ENCODE assay signal across 17 cellular contexts in genomic region chr18:62037012-62037742, GRCh38.
DNase-seq lines count a peak whose midpoint lies in the region; TF ChIP-seq lines count a peak whose summit lies in the region.
"Had no signal": no experiment of that assay in that cellular context is flagged by ENCODE, and none has a peak within 500 bp of the region (broad histone marks: within the 10 kb centered on the region; RNA-seq: fewer than 3 reads in every experiment).

No MANE protein-coding gene starts in this region.

- no peak overlapping the region for H2AFZ ChIP-seq in mesenchymal stem cell (ENCODE audit: low read depth, low read length)

- no peaks in the 10 kb centered on the region for H3K4me1 Mint-ChIP-seq in immature natural killer cell

- H3K36me3 ChIP-seq in left ventricle myocardium inferior: peaks cover 5% of the 10 kb centered on the region
- H3K36me3 ChIP-seq in mesenchymal stem cell (ENCODE audit: control insufficient read depth in 1 of 2, insufficient read depth in 2 of 2, low read depth in 1 of 2, low read length in 2 of 2): no peaks in the 10 kb centered on the region
- no peaks in the 10 kb centered on the region for H3K36me3 ChIP-seq in vagina
- no peaks in the 10 kb centered on the region for H3K36me3 ChIP-seq in prostate gland

- H2AK5ac ChIP-seq in mesenchymal stem cell (ENCODE audit: low read length, severe bottlenecking): no peak overlapping the region

- no peak overlapping the region for H2BK120ac ChIP-seq in mesenchymal stem cell (ENCODE audit: low read depth, low read length)

- no peak overlapping the region for H3K4me3 Mint-ChIP-seq in immature natural killer cell
- H3K4me3 Mint-ChIP-seq: CD4-positive, CD25-positive, alpha-beta regulatory T cell had no signal

- peaks cover 4 to 6% (median 5%) of the 10 kb centered on the region in 3 donors for H3K36me3 Mint-ChIP-seq in immature natural killer cell

- H3K79me1 ChIP-seq in mesenchymal stem cell (replicated peaks; ENCODE audit: low read length, poor library complexity, severe bottlenecking): no peaks in the 10 kb centered on the region

- TF ChIP-seq POLR2A in vagina (IDR thresholded peaks at IDR 0.05) (no peak), prostate gland (IDR thresholded peaks at IDR 0.05) (no peak)

- H3K27ac Mint-ChIP-seq in immature natural killer cell: no peak overlapping the region
- H3K27ac Mint-ChIP-seq: CD4-positive, CD25-positive, alpha-beta regulatory T cell had no signal

- peak overlapping the region; percentile 40 to 66 for H3K4ac ChIP-seq in mesenchymal stem cell (ENCODE audit: low read depth in 1 of 2, low read length in 2 of 2)

- H3K4me1 ChIP-seq in left ventricle myocardium inferior (peaks cover 10% of the 10 kb centered on the region), mesenchymal stem cell (ENCODE audit: control insufficient read depth, insufficient read depth, low read depth, low read length) (no peaks in the 10 kb centered on the region), vagina (peaks cover 12% of the 10 kb centered on the region), prostate gland (replicated peaks) (no peaks in the 10 kb centered on the region)

- H2BK5ac ChIP-seq in mesenchymal stem cell (ENCODE audit: low read depth, low read length, poor library complexity, severe bottlenecking): no peak overlapping the region

- H3K27me3 ChIP-seq in left ventricle myocardium inferior (ENCODE audit: low read depth): no peaks in the 10 kb centered on the region
- H3K27me3 ChIP-seq in mesenchymal stem cell (ENCODE audit: control insufficient read depth in 1 of 2, insufficient read depth in 1 of 2, low read length in 2 of 2): no peaks in the 10 kb centered on the region
- H3K27me3 ChIP-seq in vagina: no peaks in the 10 kb centered on the region
- H3K27me3 ChIP-seq in prostate gland (replicated peaks; ENCODE audit: insufficient read depth): no peaks in the 10 kb centered on the region

- TF ChIP-seq CTCF in choroid plexus epithelial cell (conservative IDR thresholded peaks at IDR 0.05; ENCODE audit: low read depth, low read length): no peak
- no peak for TF ChIP-seq CTCF in left ventricle myocardium inferior (IDR thresholded peaks at IDR 0.05; ENCODE audit: borderline replicate concordance)
- no peak for TF ChIP-seq CTCF in vagina (IDR thresholded peaks at IDR 0.05)
- no peak for TF ChIP-seq CTCF in prostate gland (IDR thresholded peaks at IDR 0.05)

- H3K9ac ChIP-seq in mesenchymal stem cell (ENCODE audit: low read length): no peak overlapping the region

- H3K9me3 ChIP-seq in left ventricle myocardium inferior (replicated peaks): no peaks in the 10 kb centered on the region
- H3K9me3 ChIP-seq in mesenchymal stem cell (ENCODE audit: control insufficient read depth, low read length): no peaks in the 10 kb centered on the region
- H3K9me3 ChIP-seq in vagina: no peaks in the 10 kb centered on the region
- no peaks in the 10 kb centered on the region for H3K9me3 ChIP-seq in prostate gland

- peak overlapping the region; percentile 45 for H4K8ac ChIP-seq in mesenchymal stem cell (ENCODE audit: low read length)

- peak overlapping the region; percentile 45 to 92 for H2BK12ac ChIP-seq in mesenchymal stem cell (ENCODE audit: low read length in 2 of 2)

- H3K4me3 ChIP-seq in choroid plexus epithelial cell (ENCODE audit: low read depth, low read length): no peak overlapping the region
- no peak overlapping the region for H3K4me3 ChIP-seq in left ventricle myocardium inferior
- peak overlapping the region in 1 of 2 experiments; percentile 9 for H3K4me3 ChIP-seq in mesenchymal stem cell (ENCODE audit: insufficient read depth in 1 of 2, low read depth in 1 of 2, low read length in 2 of 2)
- no peak overlapping the region for H3K4me3 ChIP-seq in vagina
- no peak overlapping the region for H3K4me3 ChIP-seq in prostate gland

- H3K4me2 ChIP-seq in mesenchymal stem cell (ENCODE audit: low read length, poor library complexity, severe bottlenecking): no peak overlapping the region

- peak overlapping the region; percentile 37 to 53 for H3K18ac ChIP-seq in mesenchymal stem cell (ENCODE audit: low read depth in 1 of 2, low read length in 2 of 2)

- H3K27ac ChIP-seq in left ventricle myocardium inferior (replicated peaks) (peak overlapping the region; percentile 36), mesenchymal stem cell (ENCODE audit: low read length, poor library complexity, severe bottlenecking) (no peak overlapping the region), vagina (peak overlapping the region; percentile 45), prostate gland (no peak overlapping the region)

- 97% methylated on average over 10 of the region's 11 CpGs for WGBS in mesenchymal stem cell
- WGBS in prostate gland: 76% methylated on average over 11 of the region's 11 CpGs

- no peaks in the 10 kb centered on the region for H3K9me3 Mint-ChIP-seq in immature natural killer cell

- DNase-seq in choroid plexus epithelial cell (ENCODE audit: low read depth) (peak; percentile 52), left ventricle myocardium inferior (no peak), mesenchymal stem cell (no peak), vagina (ENCODE audit: extremely low spot score in 2 of 2) (no peak), amniotic stem cell (lab: John Stamatoyannopoulos, UW) (no peak), immature natural killer cell (no peak), prostate gland (ENCODE audit: low spot score) (no peak)
- DNase-seq: ACHN; Calu3; CD4-positive, CD25-positive, alpha-beta regulatory T cell; DMS79; Karpas-422; NCI-H1105 treated with DMSO at 0.1 percent for 48 hours; NCI-H187 treated with DMSO at 0.1 percent for 48 hours; NCI-H446; NCI-H748 treated with DMSO at 0.1 percent for 48 hours; SHP77 had no signal

- peak overlapping the region in 1 of 2 experiments; percentile 7 for H3K23ac ChIP-seq in mesenchymal stem cell (ENCODE audit: low read length in 2 of 2)

- peak overlapping the region; percentile 3 for H2BK15ac ChIP-seq in mesenchymal stem cell (ENCODE audit: low read depth, poor library complexity, severe bottlenecking)

- peaks cover 0 to 7% (median 1%) of the 10 kb centered on the region in 3 donors for H3K27me3 Mint-ChIP-seq in immature natural killer cell (ENCODE audit: low read depth in 3 of 3)
- H3K27me3 Mint-ChIP-seq: CD4-positive, CD25-positive, alpha-beta regulatory T cell had no signal

- no peak overlapping the region for H3K14ac ChIP-seq in mesenchymal stem cell (ENCODE audit: low read length in 2 of 2)

- H4K91ac ChIP-seq in mesenchymal stem cell (ENCODE audit: low read length): peak overlapping the region; percentile 89

- intact Hi-C loops in left ventricle myocardium inferior (cut with micrococcal nuclease) (no loop called here), vagina (cut with DNase I) (no loop called here), prostate gland (cut with DNase I) (no loop called here)

Comparison
In these comparisons a context has a peak if more than half of its experiments do, and no peak if none do; other contexts are left out.
1. H3K27ac ChIP-seq: peak in left ventricle myocardium inferior (single experiment) and vagina (single experiment); none in mesenchymal stem cell (single experiment) and prostate gland (0 of 2).